ENCODE assay signal across 8 cellular contexts in genomic region chr18:7117390-7118355, GRCh38. TPM values are rescaled to one million over a fixed set of nuclear protein-coding genes. Genes with fewer than 3 reads are reported as not detected.
DNase-seq lines count a peak whose midpoint lies in the region; ATAC-seq and TF ChIP-seq lines count a peak whose summit lies in the region.

A gene with protein sequence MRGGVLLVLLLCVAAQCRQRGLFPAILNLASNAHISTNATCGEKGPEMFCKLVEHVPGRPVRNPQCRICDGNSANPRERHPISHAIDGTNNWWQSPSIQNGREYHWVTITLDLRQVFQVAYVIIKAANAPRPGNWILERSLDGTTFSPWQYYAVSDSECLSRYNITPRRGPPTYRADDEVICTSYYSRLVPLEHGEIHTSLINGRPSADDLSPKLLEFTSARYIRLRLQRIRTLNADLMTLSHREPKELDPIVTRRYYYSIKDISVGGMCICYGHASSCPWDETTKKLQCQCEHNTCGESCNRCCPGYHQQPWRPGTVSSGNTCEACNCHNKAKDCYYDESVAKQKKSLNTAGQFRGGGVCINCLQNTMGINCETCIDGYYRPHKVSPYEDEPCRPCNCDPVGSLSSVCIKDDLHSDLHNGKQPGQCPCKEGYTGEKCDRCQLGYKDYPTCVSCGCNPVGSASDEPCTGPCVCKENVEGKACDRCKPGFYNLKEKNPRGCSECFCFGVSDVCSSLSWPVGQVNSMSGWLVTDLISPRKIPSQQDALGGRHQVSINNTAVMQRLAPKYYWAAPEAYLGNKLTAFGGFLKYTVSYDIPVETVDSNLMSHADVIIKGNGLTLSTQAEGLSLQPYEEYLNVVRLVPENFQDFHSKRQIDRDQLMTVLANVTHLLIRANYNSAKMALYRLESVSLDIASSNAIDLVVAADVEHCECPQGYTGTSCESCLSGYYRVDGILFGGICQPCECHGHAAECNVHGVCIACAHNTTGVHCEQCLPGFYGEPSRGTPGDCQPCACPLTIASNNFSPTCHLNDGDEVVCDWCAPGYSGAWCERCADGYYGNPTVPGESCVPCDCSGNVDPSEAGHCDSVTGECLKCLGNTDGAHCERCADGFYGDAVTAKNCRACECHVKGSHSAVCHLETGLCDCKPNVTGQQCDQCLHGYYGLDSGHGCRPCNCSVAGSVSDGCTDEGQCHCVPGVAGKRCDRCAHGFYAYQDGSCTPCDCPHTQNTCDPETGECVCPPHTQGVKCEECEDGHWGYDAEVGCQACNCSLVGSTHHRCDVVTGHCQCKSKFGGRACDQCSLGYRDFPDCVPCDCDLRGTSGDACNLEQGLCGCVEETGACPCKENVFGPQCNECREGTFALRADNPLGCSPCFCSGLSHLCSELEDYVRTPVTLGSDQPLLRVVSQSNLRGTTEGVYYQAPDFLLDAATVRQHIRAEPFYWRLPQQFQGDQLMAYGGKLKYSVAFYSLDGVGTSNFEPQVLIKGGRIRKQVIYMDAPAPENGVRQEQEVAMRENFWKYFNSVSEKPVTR (N-terminal part only) (minus strand): TSS chr18:7117797. CDS start chr18:7117720, 77 bp downstream.

- no peaks in the 10 kb centered on the region for H3K36me3 ChIP-seq in Peyer's patch
- no peaks in the 10 kb centered on the region for H3K36me3 ChIP-seq in parathyroid adenoma (ENCODE audit: control insufficient read depth, insufficient read depth, low read length)

- H3K79me2 ChIP-seq in parathyroid adenoma: no peaks in the 10 kb centered on the region

- H3K27me3 ChIP-seq in Peyer's patch (peaks cover 0 to 14% of the 10 kb centered on the region in 2 donors), parathyroid adenoma (ENCODE audit: control insufficient read depth, insufficient read depth, low read length) (no peaks in the 10 kb centered on the region)

- H3K9ac ChIP-seq in parathyroid adenoma: no peak within 1 kb of the TSS

- ATAC-seq in GM21515 (IDR thresholded peaks at IDR 0.05; ENCODE audit: unreplicated experiment) (no peak), GM21367 (IDR thresholded peaks at IDR 0.05; ENCODE audit: unreplicated experiment) (no peak), HG03108 (IDR thresholded peaks at IDR 0.05; ENCODE audit: unreplicated experiment) (no peak)

- peak within 1 kb of the TSS in 3 of 4 donors; percentile 12 to 36 (median 35) for H3K4me3 ChIP-seq in Peyer's patch
- H3K4me3 ChIP-seq in foreskin fibroblast (ENCODE audit: low read depth in 1 of 2, low read length in 2 of 2): peak within 1 kb of the TSS; percentile 46
- peak within 1 kb of the TSS; percentile 41 for H3K4me3 ChIP-seq in parathyroid adenoma (ENCODE audit: low read depth, low read length)

- TF ChIP-seq CTCF in Peyer's patch (IDR thresholded peaks at IDR 0.05) (no peak), foreskin fibroblast (IDR thresholded peaks at IDR 0.05; ENCODE audit: low read depth, low read length) (no peak), parathyroid adenoma (IDR thresholded peaks at IDR 0.05) (no peak)

- H3K4me2 ChIP-seq in parathyroid adenoma (ENCODE audit: low read length): peak within 1 kb of the TSS; percentile 91

- H3K27ac ChIP-seq in Peyer's patch (no peak within 1 kb of the TSS), parathyroid adenoma (no peak within 1 kb of the TSS)

- H2AFZ ChIP-seq in parathyroid adenoma: peak within 1 kb of the TSS; percentile 64

- DNase-seq in D341Med (ENCODE audit: low spot score): peak; percentile 76
- DNase-seq in Peyer's patch: no peak
- DNase-seq in foreskin fibroblast: peak; percentile 21 to 63
- DNase-seq in mucosa of gallbladder (ENCODE audit: low spot score): no peak

- peaks cover 0 to 18% (median 0%) of the 10 kb centered on the region in 4 donors for H3K4me1 ChIP-seq in Peyer's patch
- H3K4me1 ChIP-seq in parathyroid adenoma: no peaks in the 10 kb centered on the region

- H3K9me3 ChIP-seq in Peyer's patch (no peaks in the 10 kb centered on the region), parathyroid adenoma (ENCODE audit: control insufficient read depth, low read length) (no peaks in the 10 kb centered on the region)

- no peak for TF ChIP-seq POLR2A in Peyer's patch (IDR thresholded peaks at IDR 0.05)

RNA-seq across cellular contexts. Expression of the gene that starts here (rescaled TPM):
- total RNA-seq in Peyer's patch: 1 to 10 TPM in 3 of 4 donors, not detected in 1; 1.8 to 3.5 (median 2.2) TPM
- total RNA-seq in mucosa of gallbladder: 0.49 TPM

Comparison
In these comparisons a context has a peak if more than half of its experiments do, and no peak if none do; other contexts are left out.
1. DNase-seq: peak in D341Med (single experiment) and foreskin fibroblast (2 of 2); none in Peyer's patch (0 of 3) and mucosa of gallbladder (single experiment).
2. Peak in every context shown above with its lines, with median percentiles within 50 percentile points of each other: H3K4me3 ChIP-seq.